In genomic region chr6:12371641-12372146, GRCh38 we compare ENCODE assay signal across 15 cellular contexts.
A peak's percentile ranks its signal among the peaks of the same experiment; 100 is the strongest.
DNase-seq lines count a peak whose midpoint lies in the region; ATAC-seq, FAIRE-seq and TF ChIP-seq lines count a peak whose summit lies in the region.
"Had no signal": no experiment of that assay in that cellular context is flagged by ENCODE, and none has a peak within 500 bp of the region (broad histone marks: within the 10 kb centered on the region; RNA-seq: fewer than 3 reads in every experiment).

No MANE protein-coding gene starts in this region.

- H3K9me3 Mint-ChIP-seq in astrocyte (ENCODE audit: unreplicated experiment) = no peaks in the 10 kb centered on the region
- H3K9me3 Mint-ChIP-seq in CD8-positive, alpha-beta memory T cell = no peaks in the 10 kb centered on the region
- H3K9me3 Mint-ChIP-seq: neural progenitor cell had no signal

- no peaks in the 10 kb centered on the region for H4K20me1 ChIP-seq in astrocyte (ENCODE audit: insufficient read depth, low read length)

- POLR2A ChIA-PET in CD8-positive, alpha-beta memory T cell (lab: Charles Lee) = no interaction called here

- DNase-seq in astrocyte (ENCODE audit: low read depth) = peak; percentile 32
- no peak for DNase-seq in testis
- no peak for DNase-seq in pons (ENCODE audit: low spot score)
- no peak for DNase-seq in CD8-positive, alpha-beta memory T cell
- no peak for DNase-seq in uterus
- DNase-seq: activated T-cell treated with anti-CD3 and anti-CD28 coated beads, Interleukin-2, amount 50 U/mL, for 48 hours; GDM1; NCI-H82; stimulated activated CD4-positive, alpha-beta T cell treated with anti-CD3 and anti-CD28 coated beads, Interleukin-2, amount 100 ng/mL, for 48 hours had no signal

- H3K4me1 ChIP-seq in astrocyte (ENCODE audit: insufficient read depth, low read length) (no peaks in the 10 kb centered on the region), neutrophil (ENCODE audit: control insufficient read depth in 1 of 2, insufficient read depth in 1 of 2, low read depth in 1 of 2, low read length in 1 of 2) (peaks cover 40 to 58% of the 10 kb centered on the region in 2 experiments), testis (no peaks in the 10 kb centered on the region), uterus (no peaks in the 10 kb centered on the region)
- H3K4me1 ChIP-seq in CD8-positive, alpha-beta memory T cell (ENCODE audit: insufficient read depth, low read length) = no peaks in the 10 kb centered on the region
- H3K4me1 ChIP-seq: neural progenitor cell, suprapubic skin had no signal

- no peak for TF ChIP-seq POLR2A in testis (IDR thresholded peaks at IDR 0.05)
- no peak for TF ChIP-seq POLR2A in uterus (IDR thresholded peaks at IDR 0.05)

- peaks cover 14% of the 10 kb centered on the region for H3K4me1 Mint-ChIP-seq in astrocyte (ENCODE audit: low read depth, unreplicated experiment)
- no peaks in the 10 kb centered on the region for H3K4me1 Mint-ChIP-seq in CD8-positive, alpha-beta memory T cell
- H3K4me1 Mint-ChIP-seq: neural progenitor cell had no signal

- no peak overlapping the region for H3K4me2 ChIP-seq in astrocyte (ENCODE audit: low read length)
- H3K4me2 ChIP-seq: neural progenitor cell had no signal

- TF ChIP-seq CTCF in astrocyte (IDR thresholded peaks at IDR 0.05; ENCODE audit: insufficient read depth, low read depth, low read length) (no peak), neutrophil (IDR thresholded peaks at IDR 0.05) (no peak), testis (IDR thresholded peaks at IDR 0.05) (no peak), uterus (IDR thresholded peaks at IDR 0.05) (no peak)

- H3K27me3 Mint-ChIP-seq in astrocyte (ENCODE audit: low read depth, unreplicated experiment) = no peaks in the 10 kb centered on the region
- H3K27me3 Mint-ChIP-seq in CD8-positive, alpha-beta memory T cell = peaks cover 2 to 7% of the 10 kb centered on the region in 2 donors

- FAIRE-seq in astrocyte (lab: Jason Lieb, UNC) = no peak

- H3K4me3 ChIP-seq in astrocyte (ENCODE audit: insufficient read depth, low read depth, low read length) = no peak overlapping the region
- H3K4me3 ChIP-seq in neutrophil (ENCODE audit: low read depth in 1 of 2, low read length in 1 of 2) = no peak overlapping the region
- no peak overlapping the region for H3K4me3 ChIP-seq in testis
- H3K4me3 ChIP-seq in CD8-positive, alpha-beta memory T cell (ENCODE audit: low read length) = no peak overlapping the region
- H3K4me3 ChIP-seq in uterus = no peak overlapping the region
- H3K4me3 ChIP-seq: coronary artery, neural progenitor cell, suprapubic skin had no signal

- no peak overlapping the region for H2AFZ ChIP-seq in astrocyte (ENCODE audit: low read depth, low read length)
- H2AFZ ChIP-seq: neural progenitor cell had no signal

- H3K27ac ChIP-seq in astrocyte (ENCODE audit: low read depth, low read length) (no peak overlapping the region), neutrophil (peak overlapping the region; percentile 79), testis (no peak overlapping the region), uterus (no peak overlapping the region)
- H3K27ac ChIP-seq in CD8-positive, alpha-beta memory T cell (ENCODE audit: low read depth, low read length) = no peak overlapping the region
- H3K27ac ChIP-seq: neural progenitor cell, suprapubic skin had no signal

- H3K27me3 ChIP-seq in astrocyte (ENCODE audit: insufficient read depth, low read length) = no peaks in the 10 kb centered on the region
- no peaks in the 10 kb centered on the region for H3K27me3 ChIP-seq in neutrophil
- no peaks in the 10 kb centered on the region for H3K27me3 ChIP-seq in testis
- no peaks in the 10 kb centered on the region for H3K27me3 ChIP-seq in CD8-positive, alpha-beta memory T cell (ENCODE audit: insufficient read depth, low read length, poor library complexity, severe bottlenecking)
- no peaks in the 10 kb centered on the region for H3K27me3 ChIP-seq in uterus
- H3K27me3 ChIP-seq: neural progenitor cell, suprapubic skin had no signal

- intact Hi-C loops in testis (cut with DNase I; ENCODE audit: low total_unique reads) (no loop called here), uterus (cut with DNase I; ENCODE audit: low total_unique reads) (no loop called here)

- H3K79me2 ChIP-seq in astrocyte (ENCODE audit: insufficient read depth, low read length) = no peaks in the 10 kb centered on the region

- no peak overlapping the region for H3K27ac Mint-ChIP-seq in astrocyte (ENCODE audit: unreplicated experiment)
- H3K27ac Mint-ChIP-seq in CD8-positive, alpha-beta memory T cell = no peak overlapping the region
- H3K27ac Mint-ChIP-seq: neural progenitor cell had no signal

- peak; percentile 36 for ATAC-seq in GM19372 (IDR thresholded peaks at IDR 0.05; ENCODE audit: low read depth, unreplicated experiment)
- peak; percentile 56 for ATAC-seq in HG03108 (IDR thresholded peaks at IDR 0.05; ENCODE audit: unreplicated experiment)

- no peaks in the 10 kb centered on the region for H3K36me3 ChIP-seq in astrocyte (ENCODE audit: insufficient read depth, low read length)
- H3K36me3 ChIP-seq in neutrophil = no peaks in the 10 kb centered on the region
- H3K36me3 ChIP-seq in testis (ENCODE audit: low read depth, missing control alignments) = no peaks in the 10 kb centered on the region
- H3K36me3 ChIP-seq in CD8-positive, alpha-beta memory T cell (ENCODE audit: insufficient read depth, low read length) = no peaks in the 10 kb centered on the region
- no peaks in the 10 kb centered on the region for H3K36me3 ChIP-seq in uterus
- H3K36me3 ChIP-seq: neural progenitor cell, suprapubic skin had no signal

- H3K4me3 Mint-ChIP-seq in astrocyte (ENCODE audit: unreplicated experiment) = no peak overlapping the region
- H3K4me3 Mint-ChIP-seq in CD8-positive, alpha-beta memory T cell = no peak overlapping the region
- H3K4me3 Mint-ChIP-seq: neural progenitor cell had no signal

- H3K9ac ChIP-seq in astrocyte (ENCODE audit: low read length) = no peak overlapping the region
- H3K9ac ChIP-seq: neural progenitor cell had no signal

- 78 to 82% methylated on average over 3 of the region's 3 CpGs for WGBS in testis, 2 donors

- H3K36me3 Mint-ChIP-seq in astrocyte (ENCODE audit: low read depth, unreplicated experiment) = no peaks in the 10 kb centered on the region
- H3K36me3 Mint-ChIP-seq in CD8-positive, alpha-beta memory T cell = peaks cover 0 to 1% (median 0%) of the 10 kb centered on the region in 3 donors
- H3K36me3 Mint-ChIP-seq: neural progenitor cell had no signal

- H3K9me3 ChIP-seq in astrocyte (ENCODE audit: insufficient read depth, low read depth, low read length) (no peaks in the 10 kb centered on the region), neutrophil (no peaks in the 10 kb centered on the region), testis (no peaks in the 10 kb centered on the region), uterus (no peaks in the 10 kb centered on the region)
- H3K9me3 ChIP-seq in CD8-positive, alpha-beta memory T cell (ENCODE audit: low read length) = no peaks in the 10 kb centered on the region
- H3K9me3 ChIP-seq: suprapubic skin had no signal

- CTCF ChIA-PET in CD8-positive, alpha-beta memory T cell (lab: Charles Lee) = no interaction called here
